ENCODE assay signal across 9 cellular contexts in genomic region chr22:21698430-21699329, GRCh38. TPM values are rescaled to one million over a fixed set of nuclear protein-coding genes. Genes with fewer than 3 reads are reported as not detected.
DNase-seq lines count a peak whose midpoint lies in the region; TF ChIP-seq lines count a peak whose summit lies in the region.
"Had no signal": no experiment of that assay in that cellular context is flagged by ENCODE, and none has a peak within 500 bp of the region (broad histone marks: within the 10 kb centered on the region; RNA-seq: fewer than 3 reads in every experiment).

No MANE protein-coding gene starts in this region.

- no peaks in the 10 kb centered on the region for H3K36me3 ChIP-seq in uterus

- intact Hi-C loops in uterus (cut with DNase I; ENCODE audit: low total_unique reads), result no loop called here

- no peak for TF ChIP-seq CTCF in uterus (IDR thresholded peaks at IDR 0.05)

- H3K27me3 ChIP-seq in uterus, result no peaks in the 10 kb centered on the region
- H3K27me3 ChIP-seq: neutrophil had no signal

- H3K9me3 ChIP-seq in uterus, result no peaks in the 10 kb centered on the region
- H3K9me3 ChIP-seq: neutrophil had no signal

- H3K4me1 ChIP-seq in uterus, result peaks cover 0 to 8% of the 10 kb centered on the region in 2 donors

- no peak overlapping the region for H3K4me3 ChIP-seq in uterus

- peak overlapping the region; percentile 49 to 70 for H3K27ac ChIP-seq in uterus
- H3K27ac ChIP-seq: 22Rv1, epithelial cell of prostate, neutrophil had no signal

- DNase-seq in NCI-H82 (lab: John Stamatoyannopoulos, UW) (peak; percentile 54), NCI-H82 treated with DMSO at 0.1 percent for 48 hours (lab: John Stamatoyannopoulos, UW; ENCODE audit: unreplicated experiment) (no peak), left kidney (ENCODE audit: low read depth, low spot score) (peak; percentile 87), uterus (peak; percentile 32 to 50), AG08395 (ENCODE audit: low spot score) (no peak), AG20443 (ENCODE audit: low spot score) (no peak)

- TF ChIP-seq POLR2A in uterus (IDR thresholded peaks at IDR 0.05), result no peak

RNA-seq across cellular contexts. Expression of gene PPIL2, which starts 32.9 kb away (rescaled TPM):
- 10 to 100 TPM in 2 of 4 donors, 1 to 10 TPM in 2; 5.6 to 37.9 (median 15.3) TPM for total RNA-seq in uterus

RNA-seq across cellular contexts. Expression of gene YPEL1, which starts 36.9 kb away (rescaled TPM):
- 10 to 100 TPM in 1 of 4 donors, 1 to 10 TPM in 3; 2.3 to 13.7 (median 7.6) TPM for total RNA-seq in uterus

RNA-seq across cellular contexts. Expression of gene SDF2L1, which starts 56.6 kb away (rescaled TPM):
- 10 to 100 TPM in 2 of 4 donors, 1 to 10 TPM in 2; 1.8 to 22.4 (median 11.3) TPM for total RNA-seq in uterus

Comparison
In these comparisons a context has a peak if more than half of its experiments do, and no peak if none do; other contexts are left out.
1. DNase-seq: peak in NCI-H82 (single experiment), left kidney (single experiment) and uterus (2 of 2); none in NCI-H82 treated with DMSO at 0.1 percent for 48 hours (single experiment), AG08395 (single experiment) and AG20443 (single experiment).